Comparison of ENCODE assay signal across 15 cellular contexts in the genomic region with DNA sequence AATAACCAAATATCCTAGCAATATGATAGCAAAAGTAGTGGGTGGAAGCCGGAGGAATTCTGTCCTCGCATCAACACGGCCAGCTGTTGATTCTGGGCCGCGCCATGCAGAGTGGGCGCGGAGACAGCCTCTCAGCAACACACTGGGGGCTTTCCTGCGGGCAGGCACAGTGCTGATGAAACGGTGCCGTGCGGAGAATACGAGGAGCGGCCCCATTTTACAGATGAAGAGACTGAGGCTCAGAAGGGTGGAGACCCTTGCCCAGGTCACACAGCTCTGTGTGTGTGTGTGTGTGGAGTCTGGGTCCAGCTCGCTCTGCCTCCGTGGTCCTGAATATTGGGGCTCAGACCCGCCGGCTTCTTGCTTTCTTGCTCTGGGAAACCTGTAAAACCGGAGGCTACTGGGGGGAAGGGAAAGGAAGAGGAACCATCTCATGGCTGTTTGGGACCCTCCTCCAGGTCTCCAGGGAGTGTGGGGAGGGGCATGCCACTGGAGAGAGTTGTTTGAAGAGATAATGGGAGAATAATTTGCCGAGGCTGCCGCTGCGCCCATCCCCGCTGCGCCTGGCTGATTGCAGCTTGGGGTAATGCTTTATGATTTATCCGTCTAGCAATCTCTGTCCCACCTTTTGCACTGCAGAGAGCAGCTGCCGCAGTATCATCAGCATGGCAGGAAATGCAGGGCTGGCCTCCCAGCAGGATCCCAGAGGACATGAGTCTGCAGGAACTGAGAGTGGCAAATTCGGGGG. TPM values are rescaled to one million over a fixed set of nuclear protein-coding genes. Genes with fewer than 3 reads are reported as not detected.
A peak's percentile ranks its signal among the peaks of the same experiment; 100 is the strongest.
DNase-seq lines count a peak whose midpoint lies in the region; ATAC-seq and TF ChIP-seq lines count a peak whose summit lies in the region.
"Had no signal": no experiment of that assay in that cellular context is flagged by ENCODE, and none has a peak within 500 bp of the region (broad histone marks: within the 10 kb centered on the region; RNA-seq: fewer than 3 reads in every experiment).

No MANE protein-coding gene starts in this region.

- no peak for ATAC-seq in psoas muscle
- ATAC-seq: gastrocnemius medialis, left lobe of liver had no signal

- H3K27ac ChIP-seq in BLaER1 treated with 17β-estradiol and CSF1 and Interleukin-3, amounts not matched to agents 10 nM and 100 nM, result peak overlapping the region in 6 of 11 experiments; percentile 3 to 58 (median 34); a peak in 11 of 22 replicates
- peak overlapping the region; percentile 30 for H3K27ac ChIP-seq in caudate nucleus (ENCODE audit: low read depth, low read length)
- no peak overlapping the region for H3K27ac ChIP-seq in OCI-LY7 (ENCODE audit: low read depth, low read length, poor library complexity, severe bottlenecking)
- no peak overlapping the region for H3K27ac ChIP-seq in psoas muscle
- H3K27ac ChIP-seq: gastrocnemius medialis had no signal

- H3K9me3 Mint-ChIP-seq in neural crest cell, result no peaks in the 10 kb centered on the region

- intact Hi-C loops in OCI-LY7 (cut with micrococcal nuclease; ENCODE audit: unreplicated experiment), result no loop called here
- intact Hi-C loops in psoas muscle (cut with DNase I), result no loop called here

- WGBS in psoas muscle, 3 donors, result 60 to 69% (median 69%) methylated on average over 26 of the region's 26 CpGs

- BruUV-seq in OCI-LY7 (replicated peaks; lab: Mats Ljungman, UMichigan), result no TSS peak

- peaks cover 16% of the 10 kb centered on the region for H3K4me1 Mint-ChIP-seq in neural crest cell

- H4K20me1 ChIP-seq in BLaER1 treated with 17β-estradiol and CSF1 and Interleukin-3, amounts not matched to agents 10 nM and 100 nM, result peaks cover 0 to 79% (median 56%) of the 10 kb centered on the region in 11 experiments; a peak in 15 of 22 replicates
- no peaks in the 10 kb centered on the region for H4K20me1 ChIP-seq in OCI-LY7 (ENCODE audit: insufficient read depth, low read length)

- H2AFZ ChIP-seq in OCI-LY7 (ENCODE audit: low read length), result no peak overlapping the region

- peak overlapping the region in 3 of 10 experiments; percentile 7 to 26 (median 24); a peak in 3 of 20 replicates for H3K4me3 ChIP-seq in BLaER1 treated with 17β-estradiol and CSF1 and Interleukin-3, amounts not matched to agents 10 nM and 100 nM
- H3K4me3 ChIP-seq in OCI-LY7 (ENCODE audit: low read depth, low read length, poor library complexity, severe bottlenecking) (no peak overlapping the region), psoas muscle (no peak overlapping the region)
- H3K4me3 ChIP-seq: gastrocnemius medialis had no signal

- H3K36me3 Mint-ChIP-seq in neural crest cell (ENCODE audit: low read depth), result no peaks in the 10 kb centered on the region

- H3K9me2 ChIP-seq in OCI-LY7 (ENCODE audit: insufficient read depth, low read length), result no peaks in the 10 kb centered on the region

- POLR2A ChIA-PET in OCI-LY7 (lab: Charles Lee), result no interaction called here

- DNase-seq in NCI-H2081 (lab: John Stamatoyannopoulos, UW) (peak; percentile 85 to 94), caudate nucleus (lab: John Stamatoyannopoulos, UW) (peak in 3 of 61 donors; percentile 29 to 42 (median 38)), neural crest cell (ENCODE audit: low read depth, low spot score) (no peak), OCI-LY7 (ENCODE audit: low spot score) (no peak), psoas muscle (no peak), activated gamma-delta T cell treated with Interleukin-2 at 50 U/mL for 16 hours (no peak), NCI-H128 (lab: John Stamatoyannopoulos, UW; ENCODE audit: unreplicated experiment) (no peak)
- DNase-seq: activated CD4-positive, CD25-positive, alpha-beta regulatory T cell treated with anti-CD3 and anti-CD28 coated beads, Interleukin-2, amount 50 U/mL, for 72 hours; activated T-cell treated with anti-CD3 and anti-CD28 coated beads, Interleukin-2, amount 50 U/mL, for 1 hour; DND-41; effector CD4-positive, alpha-beta T cell; gastrocnemius medialis; stimulated activated CD8-positive, alpha-beta memory T cell treated with anti-CD3 and anti-CD28 coated beads, Interleukin-4, amount 100 ng/mL, for 48 hours had no signal

- peak overlapping the region; percentile 78 for H3K27ac Mint-ChIP-seq in neural crest cell (ENCODE audit: unreplicated experiment)

- H3K9me3 ChIP-seq in BLaER1 treated with 17β-estradiol and CSF1 and Interleukin-3, amounts not matched to agents 10 nM and 100 nM (replicated peaks in 1 of 11), result no peaks in the 10 kb centered on the region
- H3K9me3 ChIP-seq in OCI-LY7 (ENCODE audit: low read length), result no peaks in the 10 kb centered on the region
- no peaks in the 10 kb centered on the region for H3K9me3 ChIP-seq in psoas muscle
- H3K9me3 ChIP-seq: gastrocnemius medialis had no signal

- H3K27me3 ChIP-seq in BLaER1 treated with 17β-estradiol and CSF1 and Interleukin-3, amounts not matched to agents 10 nM and 100 nM, result no peaks in the 10 kb centered on the region
- H3K27me3 ChIP-seq in psoas muscle (ENCODE audit: insufficient read depth in 3 of 3, low read length in 2 of 3), result no peaks in the 10 kb centered on the region

- peak overlapping the region; percentile 72 to 91 (median 80) for H3K4me2 ChIP-seq in BLaER1 treated with 17β-estradiol and CSF1 and Interleukin-3, amounts not matched to agents 10 nM and 100 nM
- H3K4me2 ChIP-seq in OCI-LY7 (ENCODE audit: low read length), result no peak overlapping the region

- no peaks in the 10 kb centered on the region for H3K79me2 ChIP-seq in OCI-LY7 (ENCODE audit: insufficient read depth, low read depth, low read length)

- H3K27me3 Mint-ChIP-seq in neural crest cell (ENCODE audit: low read depth), result no peaks in the 10 kb centered on the region

- no peak overlapping the region for H3K4me3 Mint-ChIP-seq in neural crest cell

- TF ChIP-seq CTCF in neural crest cell (conservative IDR thresholded peaks at IDR 0.05) (no peak), OCI-LY7 (conservative IDR thresholded peaks at IDR 0.05; ENCODE audit: low read length) (no peak), psoas muscle (IDR thresholded peaks at IDR 0.05) (no peak)

- peaks cover 0 to 20% (median 0%) of the 10 kb centered on the region in 11 experiments; a peak in 7 of 22 replicates for H3K36me3 ChIP-seq in BLaER1 treated with 17β-estradiol and CSF1 and Interleukin-3, amounts not matched to agents 10 nM and 100 nM
- H3K36me3 ChIP-seq in OCI-LY7 (ENCODE audit: insufficient read depth, low read length) (no peaks in the 10 kb centered on the region), psoas muscle (ENCODE audit: insufficient read depth in 1 of 2, low read depth in 1 of 2) (no peaks in the 10 kb centered on the region)
- H3K36me3 ChIP-seq: gastrocnemius medialis had no signal

- H3K9ac ChIP-seq in BLaER1 treated with 17β-estradiol and CSF1 and Interleukin-3, amounts not matched to agents 10 nM and 100 nM, result peak overlapping the region in 8 of 11 experiments; percentile 10 to 55 (median 30); a peak in 11 of 22 replicates

- CTCF ChIA-PET in OCI-LY7 (lab: Charles Lee; ENCODE audit: unreplicated experiment), result no interaction called here

- H3K4me1 ChIP-seq in BLaER1 treated with 17β-estradiol and CSF1 and Interleukin-3, amounts not matched to agents 10 nM and 100 nM, result peaks cover 23 to 69% (median 60%) of the 10 kb centered on the region in 10 experiments
- H3K4me1 ChIP-seq in OCI-LY7 (ENCODE audit: insufficient read depth, low read length, poor library complexity, severe bottlenecking) (no peaks in the 10 kb centered on the region), psoas muscle (no peaks in the 10 kb centered on the region)
- H3K4me1 ChIP-seq: gastrocnemius medialis had no signal

RNA-seq across cellular contexts. Expression of gene NCS1, which starts 36.6 kb away (rescaled TPM):
- total RNA-seq in neural crest cell (60.1 and 67.8 TPM in 2 replicates), OCI-LY7 (2022) (not detected in 2 replicates), psoas muscle (1 to 10 TPM; 2.9 to 7.5 (median 3.8) TPM)
- not detected in 2 replicates for total RNA-seq in OCI-LY7 (2014; rRNA removed; shearing (Covaris generic))
- 1 to 10 TPM; 3.6 to 5.0 (median 3.8) TPM for polyA plus RNA-seq in psoas muscle

RNA-seq across cellular contexts. Expression of gene HMCN2, which starts 56.8 kb away (rescaled TPM):
- 0.07 TPM in 1 of 2 replicates, not detected in the other for total RNA-seq in neural crest cell
- not detected in 2 replicates for total RNA-seq in OCI-LY7 (2014; rRNA removed; shearing (Covaris generic))
- total RNA-seq in OCI-LY7 (2022), result not detected in 2 replicates
- total RNA-seq in psoas muscle, result 10 to 100 TPM in 1 of 4 donors, 1 to 10 TPM in 3; 3.6 to 13.2 (median 7.2) TPM
- polyA plus RNA-seq in psoas muscle, result 1 to 10 TPM; 5.0 to 8.0 (median 6.3) TPM

Comparison
In these comparisons a context has a peak if more than half of its experiments do, and no peak if none do; other contexts are left out.
1. H3K27ac ChIP-seq: peak in BLaER1 treated with 17β-estradiol and CSF1 and Interleukin-3, amounts not matched to agents 10 nM and 100 nM (6 of 11) and caudate nucleus (single experiment); none in OCI-LY7 (single experiment) and psoas muscle (single experiment).
2. DNase-seq: peak in NCI-H2081 (2 of 2); none in neural crest cell (single experiment), OCI-LY7 (single experiment), psoas muscle (0 of 2), activated gamma-delta T cell treated with Interleukin-2 at 50 U/mL for 16 hours (single experiment) and NCI-H128 (single experiment).